Comparison of ENCODE assay signal across 8 cellular contexts in genomic region chr1:150066838-150067183, GRCh38. TPM values are rescaled to one million over a fixed set of nuclear protein-coding genes. Genes with fewer than 3 reads are reported as not detected.
DNase-seq lines count a peak whose midpoint lies in the region; ATAC-seq and TF ChIP-seq lines count a peak whose summit lies in the region.

No MANE protein-coding gene starts in this region.

- peak overlapping the region; percentile 75 for H3K4me3 ChIP-seq in SU-DHL-6 (ENCODE audit: insufficient read depth, low read length, poor library complexity, severe bottlenecking)
- H3K4me3 ChIP-seq in astrocyte of the cerebellum (ENCODE audit: low read depth, low read length) = peak overlapping the region; percentile 86

- H4K20me1 ChIP-seq in SU-DHL-6 (ENCODE audit: low read depth, low read length) = peaks cover 2% of the 10 kb centered on the region; the same call in 1 of the 2 replicates

- H3K27ac ChIP-seq in SU-DHL-6 (ENCODE audit: low read depth, low read length) = peak overlapping the region; percentile 65

- H3K36me3 ChIP-seq in SU-DHL-6 (ENCODE audit: low read length) = no peaks in the 10 kb centered on the region

- H3K4me2 ChIP-seq in SU-DHL-6 (ENCODE audit: low read depth, low read length, poor library complexity, severe bottlenecking) = peak overlapping the region; percentile 92

- H3K79me2 ChIP-seq in SU-DHL-6 (ENCODE audit: insufficient read depth, low read length) = no peaks in the 10 kb centered on the region

- H3K9me2 ChIP-seq in SU-DHL-6 (replicated peaks; ENCODE audit: insufficient read depth, low read length) = no peaks in the 10 kb centered on the region

- H3K27me3 ChIP-seq in SU-DHL-6 (ENCODE audit: low read length) = 0 out of 2 replicates have a peak, but pooled peaks cover 4% of the 10 kb centered on the region

- no peaks in the 10 kb centered on the region for H3K9me3 ChIP-seq in SU-DHL-6 (ENCODE audit: insufficient read depth, low read length)

- DNase-seq in NK-92 treated with Interleukin-12 subunit alpha and Interleukin-12 subunit beta, amount 100 ng/mL, for 24 hours (lab: John Stamatoyannopoulos, UW) = peak; percentile 71
- no peak for DNase-seq in NK-92 (lab: John Stamatoyannopoulos, UW; ENCODE audit: unreplicated experiment)
- DNase-seq in astrocyte of the cerebellum (ENCODE audit: low read depth) = no peak
- peak; percentile 58 for DNase-seq in iPS-NIHi7 (ENCODE audit: extremely low spot score)
- peak; percentile 30 for DNase-seq in stimulated activated CD4-positive, alpha-beta T cell treated with anti-CD3 and anti-CD28 coated beads, Interleukin-12 subunit alpha, Interleukin-12 subunit beta, amount 100 ng/mL, for 4 hours
- DNase-seq in H4 (ENCODE audit: low spot score) = no peak

- ATAC-seq in HG03442 (IDR thresholded peaks at IDR 0.05; ENCODE audit: unreplicated experiment) = peak; percentile 10

- in situ Hi-C loops in astrocyte of the cerebellum (cut with HindIII; ENCODE audit: low sequenced_read_pairs) = no loop called here

- H3K9ac ChIP-seq in SU-DHL-6 (ENCODE audit: low read length) = peak overlapping the region; percentile 77

- no peak for TF ChIP-seq CTCF in SU-DHL-6 (IDR thresholded peaks at IDR 0.05; ENCODE audit: insufficient read depth, low read length, poor library complexity, severe bottlenecking)
- no peak for TF ChIP-seq CTCF in astrocyte of the cerebellum (IDR thresholded peaks at IDR 0.05; ENCODE audit: low read depth, low read length, missing control alignments)

- peaks cover 22% of the 10 kb centered on the region for H3F3A ChIP-seq in SU-DHL-6 (ENCODE audit: insufficient read depth)

- H2AFZ ChIP-seq in SU-DHL-6 (ENCODE audit: low read depth, low read length, severe bottlenecking) = peak overlapping the region; percentile 94

RNA-seq across cellular contexts. Expression of gene VPS45, which starts 0.8 kb away (rescaled TPM):
- 30.0 and 35.1 TPM in 2 replicates for total RNA-seq in H4 (2014; rRNA removed; shearing (Covaris generic))

RNA-seq across cellular contexts. Expression of gene OTUD7B, which starts 56.3 kb away (rescaled TPM):
- total RNA-seq in H4 (2014; rRNA removed; shearing (Covaris generic)) = 4.2 and 5.4 TPM in 2 replicates

Comparison
In these comparisons a context has a peak if more than half of its experiments do, and no peak if none do; other contexts are left out.
1. DNase-seq: peak in NK-92 treated with Interleukin-12 subunit alpha and Interleukin-12 subunit beta, amount 100 ng/mL, for 24 hours (single experiment), iPS-NIHi7 (single experiment) and stimulated activated CD4-positive, alpha-beta T cell treated with anti-CD3 and anti-CD28 coated beads, Interleukin-12 subunit alpha, Interleukin-12 subunit beta, amount 100 ng/mL, for 4 hours (single experiment); none in NK-92 (single experiment), astrocyte of the cerebellum (single experiment) and H4 (single experiment).